12 cellular contexts compared by ENCODE assay signal in the genomic region with DNA sequence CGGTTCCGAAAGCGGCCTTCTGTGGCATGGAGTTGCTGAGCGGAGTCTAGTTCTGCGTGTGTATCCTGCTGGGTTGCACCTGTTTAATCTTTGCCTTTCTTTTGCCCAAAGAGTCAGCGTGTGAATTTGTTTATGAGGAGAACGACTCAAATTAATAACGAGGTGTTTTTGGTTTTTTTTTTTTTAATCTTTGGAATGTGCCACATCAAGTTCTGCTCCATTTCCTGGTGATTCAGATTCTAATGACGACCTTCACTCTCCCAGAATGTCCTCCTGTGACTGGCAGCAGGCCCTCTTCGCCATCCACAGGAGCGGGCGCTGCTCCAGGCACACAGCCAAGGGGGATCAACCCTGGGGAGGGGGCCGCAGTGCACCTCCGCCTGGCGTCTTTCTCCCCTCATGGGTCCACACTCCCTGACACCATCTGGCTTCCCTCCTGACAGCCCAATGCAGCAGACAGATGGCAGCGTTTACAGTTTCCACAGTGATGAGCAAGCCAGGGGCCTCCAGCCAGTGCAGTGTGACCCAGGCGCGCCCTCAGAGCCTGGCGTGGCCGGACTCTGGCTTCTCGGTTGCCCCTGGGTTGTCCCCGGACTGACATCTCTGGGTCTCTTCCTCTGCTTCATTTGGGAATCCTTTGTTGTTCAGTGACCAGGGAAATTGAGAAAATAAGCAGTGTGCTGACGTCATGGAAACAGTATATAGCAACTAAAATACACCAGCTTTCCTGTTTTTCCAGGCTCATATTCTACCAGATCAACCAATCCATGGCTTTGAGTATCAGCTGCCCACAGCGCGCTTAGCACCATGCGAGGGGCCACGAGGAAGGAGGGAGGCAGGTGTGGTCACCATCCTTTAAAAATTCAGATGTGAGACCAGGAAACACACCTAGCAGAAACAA. TPM values are rescaled to one million over a fixed set of nuclear protein-coding genes. Genes with fewer than 3 reads are reported as not detected.
A peak's percentile ranks its signal among the peaks of the same experiment; 100 is the strongest.
DNase-seq lines count a peak whose midpoint lies in the region; ATAC-seq and TF ChIP-seq lines count a peak whose summit lies in the region.
"Had no signal": no experiment of that assay in that cellular context is flagged by ENCODE, and none has a peak within 500 bp of the region (broad histone marks: within the 10 kb centered on the region; RNA-seq: fewer than 3 reads in every experiment).

No MANE protein-coding gene starts in this region.

- no peaks in the 10 kb centered on the region for H4K20me1 ChIP-seq in GM23338 (replicated peaks; ENCODE audit: insufficient read depth)
- H4K20me1 ChIP-seq in PC-9 (ENCODE audit: insufficient read depth): no peaks in the 10 kb centered on the region
- no peaks in the 10 kb centered on the region for H4K20me1 ChIP-seq in neural progenitor cell (ENCODE audit: low read depth)

- TF ChIP-seq POLR2A in esophagus muscularis mucosa (IDR thresholded peaks at IDR 0.05; ENCODE audit: low read depth): no peak

- CTCF ChIA-PET in PC-9 (lab: Charles Lee): no interaction called here

- H3K79me2 ChIP-seq in GM23338 (replicated peaks; ENCODE audit: insufficient read depth) (no peaks in the 10 kb centered on the region), PC-9 (ENCODE audit: low read depth) (no peaks in the 10 kb centered on the region), neural progenitor cell (ENCODE audit: low read depth) (no peaks in the 10 kb centered on the region)
- H3K79me2 ChIP-seq: parathyroid adenoma had no signal

- intact Hi-C loops in PC-9 (cut with micrococcal nuclease; ENCODE audit: unreplicated experiment): loop anchor here (10.0 kb wide), 1 partner anchor 56 kb away; no protein-coding TSS in a partner anchor
- intact Hi-C loops in esophagus muscularis mucosa (cut with DNase I): no loop called here
- intact Hi-C loops in upper lobe of right lung (cut with DNase I): no loop called here

- peaks cover 18% of the 10 kb centered on the region for H3K4me1 ChIP-seq in GM23338 (ENCODE audit: insufficient read depth)
- peaks cover 25% of the 10 kb centered on the region for H3K4me1 ChIP-seq in PC-9 (replicated peaks; ENCODE audit: insufficient read depth)
- H3K4me1 ChIP-seq in esophagus muscularis mucosa: peaks cover 7 to 22% (median 19%) of the 10 kb centered on the region in 4 donors
- no peaks in the 10 kb centered on the region for H3K4me1 ChIP-seq in neural progenitor cell
- no peaks in the 10 kb centered on the region for H3K4me1 ChIP-seq in upper lobe of right lung
- H3K4me1 ChIP-seq: parathyroid adenoma had no signal

- H3K27ac Mint-ChIP-seq in GM23338: peak overlapping the region; percentile 36; the same call in 1 of the 2 replicates
- peak overlapping the region; percentile 76 for H3K27ac Mint-ChIP-seq in neural progenitor cell
- H3K27ac Mint-ChIP-seq: dendritic cell treated with granulocyte-macrophage colony-stimulating factor and Interleukin-4, amounts not matched to agents 40 ng/mL and 50 ng/mL, for 4 days had no signal

- ATAC-seq in GM23338: peak; percentile 45
- ATAC-seq in upper lobe of right lung: no peak
- ATAC-seq in GM19324 (IDR thresholded peaks at IDR 0.05; ENCODE audit: low FRiP score, unreplicated experiment): no peak
- ATAC-seq in stimulated activated naive CD8-positive, alpha-beta T cell treated with anti-CD3 and anti-CD28 coated beads, Interleukin-15, Interleukin-2, amounts not matched to agents 100 U/mL and 50 U/mL, for 24 hours: no peak

- POLR2A ChIA-PET in PC-9 (lab: Charles Lee; ENCODE audit: unreplicated experiment): interaction anchor here (0.7 kb wide), 1 partner anchor 31 kb away, joined by 3 read pairs; no protein-coding TSS in a partner anchor

- H3F3A ChIP-seq in GM23338 (replicated peaks; ENCODE audit: low read depth): no peaks in the 10 kb centered on the region
- H3F3A ChIP-seq in PC-9 (ENCODE audit: insufficient read depth, low read depth): peaks cover 15% of the 10 kb centered on the region; the same call in 1 of the 2 replicates
- no peaks in the 10 kb centered on the region for H3F3A ChIP-seq in neural progenitor cell (ENCODE audit: low read depth)

- H3K4me1 Mint-ChIP-seq in GM23338 (peaks cover 32% of the 10 kb centered on the region), neural progenitor cell (peaks cover 21% of the 10 kb centered on the region)

- no peaks in the 10 kb centered on the region for H3K9me3 ChIP-seq in PC-9 (ENCODE audit: insufficient read depth, low read depth)
- H3K9me3 ChIP-seq in esophagus muscularis mucosa: no peaks in the 10 kb centered on the region
- H3K9me3 ChIP-seq in neural progenitor cell (ENCODE audit: low read depth): no peaks in the 10 kb centered on the region
- H3K9me3 ChIP-seq in upper lobe of right lung: no peaks in the 10 kb centered on the region

- DNase-seq in GM23338 (ENCODE audit: low spot score) (peak; percentile 23), PC-9 (peak; percentile 56 to 76), esophagus muscularis mucosa (ENCODE audit: extremely low spot score) (peak; percentile 85), neural progenitor cell (ENCODE audit: low spot score) (no peak), upper lobe of right lung (no peak)
- no peak for DNase-seq in stimulated activated naive CD8-positive, alpha-beta T cell treated with anti-CD3 and anti-CD28 coated beads, Interleukin-15, Interleukin-2, amounts not matched to agents 100 U/mL and 50 U/mL, for 24 hours
- no peak for DNase-seq in NK-92 treated with Interleukin-12 subunit alpha and Interleukin-12 subunit beta, amount 100 ng/mL, for 24 hours (lab: John Stamatoyannopoulos, UW)
- DNase-seq: DMS153, Kasumi-1 had no signal

- H3K27me3 Mint-ChIP-seq in GM23338 (ENCODE audit: insufficient read depth, low read depth, poor library complexity) (peaks cover 4% of the 10 kb centered on the region), neural progenitor cell (ENCODE audit: insufficient read depth, low read depth) (peaks cover 3% of the 10 kb centered on the region)

- no peaks in the 10 kb centered on the region for H3K27me3 ChIP-seq in GM23338 (ENCODE audit: insufficient read depth)
- H3K27me3 ChIP-seq in PC-9 (ENCODE audit: insufficient read depth, low read depth): no peaks in the 10 kb centered on the region
- peaks cover 0 to 31% (median 2%) of the 10 kb centered on the region in 4 donors for H3K27me3 ChIP-seq in esophagus muscularis mucosa
- H3K27me3 ChIP-seq in neural progenitor cell: no peaks in the 10 kb centered on the region
- peaks cover 6% of the 10 kb centered on the region for H3K27me3 ChIP-seq in upper lobe of right lung

- no peak for TF ChIP-seq EP300 in esophagus muscularis mucosa (IDR thresholded peaks at IDR 0.05)

- H3K36me3 Mint-ChIP-seq in GM23338 (ENCODE audit: low read depth) (no peaks in the 10 kb centered on the region), neural progenitor cell (no peaks in the 10 kb centered on the region)

- H3K9ac ChIP-seq in neural progenitor cell: no peak overlapping the region
- H3K9ac ChIP-seq: parathyroid adenoma had no signal

- H3K36me3 ChIP-seq in GM23338 (ENCODE audit: insufficient read depth): no peaks in the 10 kb centered on the region
- no peaks in the 10 kb centered on the region for H3K36me3 ChIP-seq in PC-9 (ENCODE audit: low read depth)
- H3K36me3 ChIP-seq in esophagus muscularis mucosa: no peaks in the 10 kb centered on the region
- H3K36me3 ChIP-seq in neural progenitor cell: no peaks in the 10 kb centered on the region
- H3K36me3 ChIP-seq in upper lobe of right lung: no peaks in the 10 kb centered on the region

- TF ChIP-seq CTCF in GM23338 (conservative IDR thresholded peaks at IDR 0.05; ENCODE audit: low read depth in 2 of 2) (peak in 1 of 2 experiments; percentile 37; a peak in 2 of 4 replicates), PC-9 (conservative IDR thresholded peaks at IDR 0.05) (no peak), esophagus muscularis mucosa (IDR thresholded peaks at IDR 0.05) (no peak), neural progenitor cell (IDR thresholded peaks at IDR 0.05) (no peak), upper lobe of right lung (IDR thresholded peaks at IDR 0.05) (no peak)

- no peaks in the 10 kb centered on the region for H3K9me3 Mint-ChIP-seq in GM23338
- H3K9me3 Mint-ChIP-seq in neural progenitor cell: no peaks in the 10 kb centered on the region
- H3K9me3 Mint-ChIP-seq: dendritic cell treated with granulocyte-macrophage colony-stimulating factor and Interleukin-4, amounts not matched to agents 40 ng/mL and 50 ng/mL, for 4 days had no signal

- H2AFZ ChIP-seq in GM23338 (peak overlapping the region; percentile 35), PC-9 (peak overlapping the region; percentile 60; the same call in 1 of the 2 replicates), neural progenitor cell (replicated peaks) (no peak overlapping the region)
- H2AFZ ChIP-seq: parathyroid adenoma had no signal

- H3K27ac ChIP-seq in GM23338 (ENCODE audit: low read depth) (no peak overlapping the region), PC-9 (peak overlapping the region; percentile 56), esophagus muscularis mucosa (replicated peaks in 1 of 4) (no peak overlapping the region), neural progenitor cell (no peak overlapping the region), upper lobe of right lung (no peak overlapping the region)
- H3K27ac ChIP-seq: parathyroid adenoma had no signal

- WGBS in esophagus muscularis mucosa: 67% methylated on average over 24 of the region's 27 CpGs

- H3K4me3 ChIP-seq in GM23338 (no peak overlapping the region), PC-9 (peak overlapping the region; percentile 34; the same call in 1 of the 2 replicates), esophagus muscularis mucosa (no peak overlapping the region), neural progenitor cell (no peak overlapping the region), upper lobe of right lung (no peak overlapping the region)

- 0 out of 2 replicates have a peak, but pooled peaks cover 4% of the 10 kb centered on the region for H3K9me2 ChIP-seq in GM23338 (ENCODE audit: insufficient read depth)
- H3K9me2 ChIP-seq in PC-9 (ENCODE audit: insufficient read depth): no peaks in the 10 kb centered on the region

- no TSS peak for BruUV-seq in PC-9 (replicated peaks; lab: Mats Ljungman, UMichigan)

- H3K4me2 ChIP-seq in GM23338 (peak overlapping the region; percentile 25; the same call in 1 of the 2 replicates), PC-9 (peak overlapping the region; percentile 70), neural progenitor cell (no peak overlapping the region)

- H3K4me3 Mint-ChIP-seq in GM23338 (no peak overlapping the region; the same call in 2 of the 3 replicates), neural progenitor cell (no peak overlapping the region)
- H3K4me3 Mint-ChIP-seq: dendritic cell treated with granulocyte-macrophage colony-stimulating factor and Interleukin-4, amounts not matched to agents 40 ng/mL and 50 ng/mL, for 4 days had no signal

TF ChIP-seq in GM23338, 12 proteins besides CTCF, POLR2A, EP300 and RAD21 (continues in another document):
- TF ChIP-seq NANOG (IDR thresholded peaks at IDR 0.05; ENCODE audit: borderline replicate concordance) (no peak), JUNB (IDR thresholded peaks at IDR 0.05; ENCODE audit: unreplicated experiment) (no peak)

RNA-seq across cellular contexts. Expression of a gene that starts 27.4 kb away (rescaled TPM):
- total RNA-seq in GM23338 (2014; rRNA removed; shearing (Covaris generic)): 200 and 208 TPM in 2 replicates
- 66.9 and 78.4 TPM in 2 replicates for polyA plus RNA-seq in GM23338 (2016; fragmentation: Nextera tagmentation; extraction: Ambion mirVana)
- 101 and 108 TPM in 2 replicates for total RNA-seq in PC-9 (2021)
- 10 to 100 TPM; 66.9 to 88.0 (median 75.3) TPM for total RNA-seq in esophagus muscularis mucosa
- total RNA-seq in neural progenitor cell (ENCODE audit: low replicate concordance): 261 and 357 TPM in 2 replicates
- 179 TPM for total RNA-seq in upper lobe of right lung

Comparison
In these comparisons a context has a peak if more than half of its experiments do, and no peak if none do; other contexts are left out.
1. DNase-seq: peak in GM23338 (single experiment), PC-9 (2 of 2) and esophagus muscularis mucosa (single experiment); none in neural progenitor cell (single experiment), upper lobe of right lung (single experiment), stimulated activated naive CD8-positive, alpha-beta T cell treated with anti-CD3 and anti-CD28 coated beads, Interleukin-15, Interleukin-2, amounts not matched to agents 100 U/mL and 50 U/mL, for 24 hours (single experiment) and NK-92 treated with Interleukin-12 subunit alpha and Interleukin-12 subunit beta, amount 100 ng/mL, for 24 hours (single experiment).